14 cellular contexts compared by ENCODE assay signal in genomic region chrX:63503541-63503940, GRCh38.
DNase-seq lines count a peak whose midpoint lies in the region; ATAC-seq and TF ChIP-seq lines count a peak whose summit lies in the region.
"Had no signal": no experiment of that assay in that cellular context is flagged by ENCODE, and none has a peak within 500 bp of the region (broad histone marks: within the 10 kb centered on the region; RNA-seq: fewer than 3 reads in every experiment).

No MANE protein-coding gene starts in this region.

- H2BK12ac ChIP-seq in neuronal stem cell (ENCODE audit: low read length): no peak overlapping the region

- H3K27ac ChIP-seq in GM23248 (0 out of 2 replicates have a peak overlapping the region, but pooled peaks have one; percentile 6), neuronal stem cell (replicated peaks; ENCODE audit: low read length) (peak overlapping the region; percentile 86), stomach (no peak overlapping the region), heart right ventricle (no peak overlapping the region)

- H4K8ac ChIP-seq in neuronal stem cell (ENCODE audit: low read depth, low read length): no peak overlapping the region

- H3K9me3 ChIP-seq in GM23248 (ENCODE audit: low read depth) (no peaks in the 10 kb centered on the region), neuronal stem cell (replicated peaks in 1 of 2; ENCODE audit: control insufficient read depth in 2 of 2, insufficient read depth in 1 of 2, low read depth in 1 of 2, low read length in 2 of 2) (peaks cover 0 to 3% of the 10 kb centered on the region in 2 donors), stomach (no peaks in the 10 kb centered on the region), heart right ventricle (peaks cover 0 to 6% (median 0%) of the 10 kb centered on the region in 11 donors)
- H3K9me3 ChIP-seq: MG63 had no signal

- H2BK15ac ChIP-seq in neuronal stem cell (ENCODE audit: low read length): no peak overlapping the region

- TF ChIP-seq EP300 in stomach (IDR thresholded peaks at IDR 0.05): no peak

- 0% methylated on average over 1 of the region's 1 CpG for WGBS in GM23248 (ENCODE audit: low coverage in 1 of 2, low lambda C conversion rate in 2 of 2, missing lambda C conversion rate in 2 of 2), 2 experiments
- no CpG with 5 or more reads among the region's 1 CpG for WGBS in neuronal stem cell (ENCODE audit: extremely low coverage in 2 of 2, insufficient read length in 2 of 2, insufficient replicate concordance in 1 of 2), 2 donors
- WGBS in stomach, 5 donors: 20 to 67% (median 55%) methylated on average over 1 of the region's 1 CpG
- 38 to 61% methylated on average over 1 of the region's 1 CpG for WGBS in heart right ventricle, 2 donors

- H3K4me2 ChIP-seq in GM23248 (ENCODE audit: unreplicated experiment) (peak overlapping the region; percentile 50), neuronal stem cell (ENCODE audit: insufficient read depth, low read length, poor library complexity, severe bottlenecking) (no peak overlapping the region)

- H3K79me2 ChIP-seq in GM23248 (ENCODE audit: insufficient read depth): peaks cover 21% of the 10 kb centered on the region

- TF ChIP-seq CTCF in stomach (IDR thresholded peaks at IDR 0.05): no peak
- TF ChIP-seq CTCF in heart right ventricle (IDR thresholded peaks at IDR 0.05): no peak

- in situ Hi-C loops in GM23248 (cut with MboI): no loop called here

- H3K9ac ChIP-seq in GM23248 (no peak overlapping the region), neuronal stem cell (ENCODE audit: low read depth, low read length, poor library complexity) (no peak overlapping the region)

- H3F3A ChIP-seq in GM23248 (ENCODE audit: insufficient read depth): no peaks in the 10 kb centered on the region

- no peak overlapping the region for H4K91ac ChIP-seq in neuronal stem cell (ENCODE audit: low read depth, low read length, poor library complexity)

- no peak overlapping the region for H2AK5ac ChIP-seq in neuronal stem cell (ENCODE audit: low read depth, low read length)

- no peaks in the 10 kb centered on the region for H4K20me1 ChIP-seq in GM23248 (ENCODE audit: insufficient read depth)

- H3K9me2 ChIP-seq in GM23248 (ENCODE audit: insufficient read depth): no peaks in the 10 kb centered on the region

- intact Hi-C loops in stomach (cut with DNase I; ENCODE audit: low total_unique reads): no loop called here
- intact Hi-C loops in heart right ventricle (cut with DNase I): no loop called here

- no peak for TF ChIP-seq POLR2A in stomach (IDR thresholded peaks at IDR 0.05)

- H3K18ac ChIP-seq in neuronal stem cell (ENCODE audit: low read length): no peak overlapping the region

- H2BK5ac ChIP-seq in neuronal stem cell (ENCODE audit: low read length): no peak overlapping the region

- H3K23ac ChIP-seq in neuronal stem cell (ENCODE audit: low read depth, low read length, poor library complexity): no peak overlapping the region

- H3K36me3 ChIP-seq in GM23248 (ENCODE audit: low read depth) (no peaks in the 10 kb centered on the region), neuronal stem cell (replicated peaks in 1 of 2; ENCODE audit: control insufficient read depth in 2 of 2, insufficient read depth in 2 of 2, low read length in 2 of 2) (no peaks in the 10 kb centered on the region), stomach (no peaks in the 10 kb centered on the region), heart right ventricle (no peaks in the 10 kb centered on the region)
- H3K36me3 ChIP-seq: MG63 had no signal

- DNase-seq in GM23248 (peak; percentile 52), RPMI7951 (ENCODE audit: low read depth) (peak; percentile 70), fibroblast of peridontal ligament (ENCODE audit: extremely low read depth) (peak; percentile 43), neuronal stem cell (ENCODE audit: low spot score) (peak; percentile 48), stomach (no peak), heart right ventricle (no peak), ureter (ENCODE audit: low spot score) (no peak)
- no peak for DNase-seq in stimulated activated CD4-positive, alpha-beta T cell treated with anti-CD3 and anti-CD28 coated beads, Interleukin-4, amount 100 ng/mL, for 24 hours
- DNase-seq: activated CD4-positive, alpha-beta T cell treated with anti-CD3 and anti-CD28 coated beads, Interleukin-2, amount 10 ng/mL, durations not matched to agents 7 days and 5 days; activated gamma-delta T cell treated with Interleukin-2 at 50 U/mL for 16 hours; hippocampal formation; MG63; NCI-H510A treated with DMSO at 0.1 percent for 48 hours; stimulated activated CD4-positive, alpha-beta T cell treated with anti-CD3 and anti-CD28 coated beads, Interleukin-12 subunit alpha, Interleukin-12 subunit beta, amount 100 ng/mL, for 4 hours had no signal

- H3K27me3 ChIP-seq in GM23248 (replicated peaks; ENCODE audit: insufficient read depth): no peaks in the 10 kb centered on the region
- H3K27me3 ChIP-seq in neuronal stem cell (ENCODE audit: control insufficient read depth in 3 of 3, insufficient read depth in 3 of 3, low read depth in 1 of 3, low read length in 3 of 3): no peaks in the 10 kb centered on the region
- H3K27me3 ChIP-seq in stomach: no peaks in the 10 kb centered on the region
- peaks cover 0 to 4% (median 0%) of the 10 kb centered on the region in 7 donors for H3K27me3 ChIP-seq in heart right ventricle
- H3K27me3 ChIP-seq: MG63 had no signal

- no peak overlapping the region for H3K14ac ChIP-seq in neuronal stem cell (ENCODE audit: low read length)

- H3K4ac ChIP-seq in neuronal stem cell (ENCODE audit: low read length): no peak overlapping the region

- no peak overlapping the region for H3K4me3 ChIP-seq in GM23248
- no peak overlapping the region for H3K4me3 ChIP-seq in neuronal stem cell (ENCODE audit: low read length in 2 of 2)
- no peak overlapping the region for H3K4me3 ChIP-seq in stomach
- H3K4me3 ChIP-seq in heart right ventricle: no peak overlapping the region
- H3K4me3 ChIP-seq: MG63 had no signal

- H3K4me1 ChIP-seq in GM23248 (ENCODE audit: insufficient read depth) (peaks cover 21% of the 10 kb centered on the region), neuronal stem cell (ENCODE audit: control insufficient read depth in 2 of 2, insufficient read depth in 1 of 2, low read depth in 1 of 2, low read length in 2 of 2) (peaks cover 0 to 7% of the 10 kb centered on the region in 2 donors), stomach (no peaks in the 10 kb centered on the region), heart right ventricle (peaks cover 0 to 4% (median 0%) of the 10 kb centered on the region in 9 donors)

- H3K79me1 ChIP-seq in neuronal stem cell (ENCODE audit: low read depth, low read length): no peaks in the 10 kb centered on the region

- no peak overlapping the region for H2BK120ac ChIP-seq in neuronal stem cell (ENCODE audit: low read depth, low read length)

- no peak for ATAC-seq in heart right ventricle

- H2AFZ ChIP-seq in GM23248: no peak overlapping the region
- peak overlapping the region; percentile 45 for H2AFZ ChIP-seq in neuronal stem cell (ENCODE audit: low read length)

Comparison
In these comparisons a context has a peak if more than half of its experiments do, and no peak if none do; other contexts are left out.
1. DNase-seq: peak in GM23248 (single experiment), RPMI7951 (single experiment), fibroblast of peridontal ligament (single experiment) and neuronal stem cell (single experiment); none in stomach (single experiment), heart right ventricle (0 of 2), ureter (single experiment) and stimulated activated CD4-positive, alpha-beta T cell treated with anti-CD3 and anti-CD28 coated beads, Interleukin-4, amount 100 ng/mL, for 24 hours (single experiment).
2. H3K27ac ChIP-seq: peak in GM23248 (single experiment) and neuronal stem cell (single experiment); none in stomach (0 of 5) and heart right ventricle (0 of 10).